In the genomic region with DNA sequence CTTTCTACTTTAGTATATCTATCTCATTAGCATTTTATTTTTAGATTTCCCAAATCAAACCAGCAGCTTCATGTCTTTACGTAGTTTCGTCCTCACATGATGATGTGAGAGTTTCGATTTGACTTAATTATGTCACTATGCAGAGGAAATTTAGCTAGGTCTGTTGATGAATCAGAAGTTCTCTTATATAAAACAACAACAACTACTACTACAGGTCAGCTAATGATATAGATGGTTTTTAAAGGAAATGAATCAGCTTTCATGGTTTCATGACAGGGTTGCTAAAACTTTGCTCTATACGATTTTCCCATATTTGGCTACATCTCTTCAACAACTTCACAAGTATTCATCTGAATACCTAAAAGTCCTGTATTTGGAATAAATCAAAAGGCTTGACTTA, we compare ENCODE assay signal across 11 cellular contexts. TPM values are rescaled to one million over a fixed set of nuclear protein-coding genes. Genes with fewer than 3 reads are reported as not detected.
A peak's percentile ranks its signal among the peaks of the same experiment; 100 is the strongest.
DNase-seq lines count a peak whose midpoint lies in the region; ATAC-seq and TF ChIP-seq lines count a peak whose summit lies in the region.
"Had no signal": no experiment of that assay in that cellular context is flagged by ENCODE, and none has a peak within 500 bp of the region (broad histone marks: within the 10 kb centered on the region; RNA-seq: fewer than 3 reads in every experiment).

No MANE protein-coding gene starts in this region.

- 62% methylated on average over 2 of the region's 4 CpGs for WGBS in mesenchymal stem cell
- no CpG with 5 or more reads among the region's 4 CpGs for WGBS in mesendoderm (ENCODE audit: extremely low coverage, insufficient coverage, low lambda C conversion rate)

- H3K4ac ChIP-seq in mesenchymal stem cell (ENCODE audit: low read depth in 1 of 2, low read length in 2 of 2): no peak overlapping the region
- no peak overlapping the region for H3K4ac ChIP-seq in mesendoderm (ENCODE audit: low read depth, low read length)

- H3K4me3 Mint-ChIP-seq in activated CD4-positive, alpha-beta memory T cell treated with anti-CD3 and anti-CD28 coated beads for 36 hours: no peak overlapping the region

- no peak overlapping the region for H2BK12ac ChIP-seq in mesenchymal stem cell (ENCODE audit: low read length in 2 of 2)

- TF ChIP-seq CTCF in GM12865 (IDR thresholded peaks at IDR 0.05; ENCODE audit: insufficient read depth, low read depth, low read length, missing control alignments): no peak

- H2AFZ ChIP-seq in mesenchymal stem cell (ENCODE audit: low read depth, low read length): no peak overlapping the region

- H3K18ac ChIP-seq in mesenchymal stem cell (ENCODE audit: low read depth in 1 of 2, low read length in 2 of 2) (peak overlapping the region in 1 of 2 experiments; percentile 28), mesendoderm (ENCODE audit: low read length) (no peak overlapping the region)

- H3K4me2 ChIP-seq in mesenchymal stem cell (ENCODE audit: low read length, poor library complexity, severe bottlenecking): no peak overlapping the region
- no peak overlapping the region for H3K4me2 ChIP-seq in mesendoderm (ENCODE audit: low read length)

- H3K23ac ChIP-seq in mesenchymal stem cell (ENCODE audit: low read length in 2 of 2) (no peak overlapping the region), mesendoderm (ENCODE audit: low read length) (no peak overlapping the region)

- intact Hi-C loops in activated CD4-positive, alpha-beta memory T cell treated with anti-CD3 and anti-CD28 coated beads for 36 hours (cut with micrococcal nuclease): loop anchor here (1.0 to 10.0 kb wide), 4 partner anchors 87 to 1093 kb away; no protein-coding TSS in a partner anchor

- H3K9ac ChIP-seq in mesenchymal stem cell (ENCODE audit: low read length): no peak overlapping the region
- H3K9ac ChIP-seq in mesendoderm (ENCODE audit: low read length): no peak overlapping the region

- H3K27me3 Mint-ChIP-seq in activated CD4-positive, alpha-beta memory T cell treated with anti-CD3 and anti-CD28 coated beads for 36 hours: peaks cover 3% of the 10 kb centered on the region

- H4K91ac ChIP-seq in mesenchymal stem cell (ENCODE audit: low read length): no peak overlapping the region

- peak; percentile 28 for ATAC-seq in HG02610 (IDR thresholded peaks at IDR 0.05; ENCODE audit: unreplicated experiment)
- ATAC-seq in HG03139 (IDR thresholded peaks at IDR 0.05; ENCODE audit: unreplicated experiment): no peak
- ATAC-seq: psoas muscle had no signal

- CTCF ChIA-PET in activated CD4-positive, alpha-beta memory T cell treated with anti-CD3 and anti-CD28 coated beads for 36 hours (lab: Charles Lee): interaction anchor here (1.3 kb wide), 1 partner anchor 145 kb away, joined by 3 read pairs; no protein-coding TSS in a partner anchor

- no peak overlapping the region for H2BK15ac ChIP-seq in mesenchymal stem cell (ENCODE audit: low read depth, poor library complexity, severe bottlenecking)
- no peak overlapping the region for H2BK15ac ChIP-seq in mesendoderm (replicated peaks; ENCODE audit: low read depth)

- H3K36me3 ChIP-seq in mesenchymal stem cell (ENCODE audit: control insufficient read depth in 1 of 2, insufficient read depth in 2 of 2, low read depth in 1 of 2, low read length in 2 of 2) (peaks cover 0 to 3% of the 10 kb centered on the region in 2 experiments), mesendoderm (ENCODE audit: control insufficient read depth, insufficient read depth, low read length) (no peaks in the 10 kb centered on the region)

- H4K8ac ChIP-seq in mesenchymal stem cell (ENCODE audit: low read length) (no peak overlapping the region), mesendoderm (ENCODE audit: low read depth, low read length) (no peak overlapping the region)

- peak overlapping the region; percentile 71 for H3K27ac Mint-ChIP-seq in activated CD4-positive, alpha-beta memory T cell treated with anti-CD3 and anti-CD28 coated beads for 36 hours

- no peak overlapping the region for H3K14ac ChIP-seq in mesenchymal stem cell (ENCODE audit: low read length in 2 of 2)

- H3K4me3 ChIP-seq in GM12865 (ENCODE audit: low read depth, low read length): no peak overlapping the region
- no peak overlapping the region for H3K4me3 ChIP-seq in mesenchymal stem cell (ENCODE audit: insufficient read depth in 1 of 2, low read depth in 1 of 2, low read length in 2 of 2)
- H3K4me3 ChIP-seq in mesendoderm (ENCODE audit: low read length): no peak overlapping the region
- H3K4me3 ChIP-seq: psoas muscle had no signal

- H2BK120ac ChIP-seq in mesenchymal stem cell (ENCODE audit: low read depth, low read length): no peak overlapping the region
- no peak overlapping the region for H2BK120ac ChIP-seq in mesendoderm (ENCODE audit: low read depth, low read length)

- peaks cover 62% of the 10 kb centered on the region for H3K4me1 Mint-ChIP-seq in activated CD4-positive, alpha-beta memory T cell treated with anti-CD3 and anti-CD28 coated beads for 36 hours (ENCODE audit: low read depth)

- peak overlapping the region; percentile 14 for H3K27ac ChIP-seq in mesenchymal stem cell (ENCODE audit: low read length, poor library complexity, severe bottlenecking)
- H3K27ac ChIP-seq in mesendoderm (ENCODE audit: low read depth, low read length): no peak overlapping the region
- H3K27ac ChIP-seq: psoas muscle had no signal

- no peak overlapping the region for H2AK5ac ChIP-seq in mesenchymal stem cell (ENCODE audit: low read length, severe bottlenecking)
- H2AK5ac ChIP-seq in mesendoderm (ENCODE audit: low read length): no peak overlapping the region

- no peaks in the 10 kb centered on the region for H3K79me2 ChIP-seq in mesendoderm (ENCODE audit: control insufficient read depth, insufficient read depth, low read length)

- H2BK5ac ChIP-seq in mesenchymal stem cell (ENCODE audit: low read depth, low read length, poor library complexity, severe bottlenecking): no peak overlapping the region
- no peak overlapping the region for H2BK5ac ChIP-seq in mesendoderm (ENCODE audit: low read length)

- no peaks in the 10 kb centered on the region for H3K9me3 Mint-ChIP-seq in activated CD4-positive, alpha-beta memory T cell treated with anti-CD3 and anti-CD28 coated beads for 36 hours

- H3K79me1 ChIP-seq in mesenchymal stem cell (replicated peaks; ENCODE audit: low read length, poor library complexity, severe bottlenecking) (peaks cover 27% of the 10 kb centered on the region), mesendoderm (ENCODE audit: low read length) (no peaks in the 10 kb centered on the region)

- H3K4me1 ChIP-seq in mesenchymal stem cell (ENCODE audit: control insufficient read depth, insufficient read depth, low read depth, low read length) (peaks cover 9% of the 10 kb centered on the region), mesendoderm (ENCODE audit: control insufficient read depth, low read depth, low read length) (no peaks in the 10 kb centered on the region)

- H3K9me3 ChIP-seq in mesenchymal stem cell (ENCODE audit: control insufficient read depth, low read length): no peaks in the 10 kb centered on the region
- H3K9me3 ChIP-seq: psoas muscle had no signal

- H4K5ac ChIP-seq in mesendoderm (ENCODE audit: low read length): no peak overlapping the region

- POLR2A ChIA-PET in activated CD4-positive, alpha-beta memory T cell treated with anti-CD3 and anti-CD28 coated beads for 36 hours (lab: Charles Lee): interaction anchor here (0.9 kb wide), 1 partner anchor 141 kb away, joined by 5 read pairs; no protein-coding TSS in a partner anchor

- peak; percentile 47 for DNase-seq in GM12865 (ENCODE audit: low read depth)
- no peak for DNase-seq in activated CD4-positive, alpha-beta memory T cell treated with anti-CD3 and anti-CD28 coated beads for 36 hours
- peak; percentile 30 for DNase-seq in mesenchymal stem cell
- no peak for DNase-seq in middle frontal gyrus (ENCODE audit: extremely low spot score, low spot score)
- no peak for DNase-seq in NCI-H146 (lab: John Stamatoyannopoulos, UW)
- DNase-seq in mesendoderm: no peak
- DNase-seq: hypothalamus, NCI-H82, psoas muscle had no signal

- no peak overlapping the region for H3K56ac ChIP-seq in mesendoderm (ENCODE audit: low read length)

- peaks cover 3% of the 10 kb centered on the region for H3K36me3 Mint-ChIP-seq in activated CD4-positive, alpha-beta memory T cell treated with anti-CD3 and anti-CD28 coated beads for 36 hours

- H3K27me3 ChIP-seq in mesenchymal stem cell (ENCODE audit: control insufficient read depth in 1 of 2, insufficient read depth in 1 of 2, low read length in 2 of 2) (no peaks in the 10 kb centered on the region), mesendoderm (ENCODE audit: insufficient read depth, low read length, poor library complexity) (no peaks in the 10 kb centered on the region)

RNA-seq across cellular contexts. Expression of a gene that starts 28.6 kb away (rescaled TPM):
- 1 to 10 TPM; 3.8 to 4.3 TPM for total RNA-seq in activated CD4-positive, alpha-beta memory T cell treated with anti-CD3 and anti-CD28 coated beads for 36 hours
- polyA plus RNA-seq in mesenchymal stem cell (2013, experiment 1 of 2): 17.2 TPM
- 18.4 TPM for polyA plus RNA-seq in mesenchymal stem cell (2013, experiment 2 of 2)
- 12.2 TPM for polyA plus RNA-seq in mesendoderm (2013, experiment 1 of 2)
- 11.7 TPM for polyA plus RNA-seq in mesendoderm (2013, experiment 2 of 2)

Comparison
In these comparisons a context has a peak if more than half of its experiments do, and no peak if none do; other contexts are left out.
1. DNase-seq: peak in GM12865 (single experiment) and mesenchymal stem cell (single experiment); none in activated CD4-positive, alpha-beta memory T cell treated with anti-CD3 and anti-CD28 coated beads for 36 hours (single experiment), middle frontal gyrus (single experiment), NCI-H146 (single experiment) and mesendoderm (single experiment).